ENCODE assay signal across 9 cellular contexts in genomic region chrY:2841471-2841893, GRCh38. TPM values are rescaled to one million over a fixed set of nuclear protein-coding genes. Genes with fewer than 3 reads are reported as not detected.
DNase-seq lines count a peak whose midpoint lies in the region; ATAC-seq, FAIRE-seq and TF ChIP-seq lines count a peak whose summit lies in the region.
"Had no signal": no experiment of that assay in that cellular context is flagged by ENCODE, and none has a peak within 500 bp of the region (broad histone marks: within the 10 kb centered on the region; RNA-seq: fewer than 3 reads in every experiment).

RPS4Y1 (plus strand) TSS chrY:2841602; CDS start chrY:2841625, 23 bp downstream.

- H3K4me2 ChIP-seq in HepG2 (ENCODE audit: low read depth, low read length) = peak within 1 kb of the TSS; percentile 80

- no peak for TF ChIP-seq RAD21 in HepG2 (CRISPR knock-in tag; IDR thresholded peaks at IDR 0.05)

- no peaks in the 10 kb centered on the region for H3K27me3 ChIP-seq in HepG2 (ENCODE audit: control insufficient read depth in 1 of 2, insufficient read depth in 2 of 2, low read length in 2 of 2)

- H3K4me3 Mint-ChIP-seq in activated naive CD8-positive, alpha-beta T cell = peak within 1 kb of the TSS; percentile 96

- peak within 1 kb of the TSS; percentile 76 for H3K27ac ChIP-seq in HepG2 (ENCODE audit: extremely low read length, insufficient read depth, low read length)
- H3K27ac ChIP-seq: C4-2B had no signal

- peak within 1 kb of the TSS; percentile 78 for H2AFZ ChIP-seq in HepG2 (ENCODE audit: low read length)

- DNase-seq in activated T-cell treated with anti-CD3 and anti-CD28 coated beads for 1 hour (ENCODE audit: low read depth) = peak; percentile 17
- no peak for DNase-seq in activated T-cell treated with anti-CD3 and anti-CD28 coated beads, Interleukin-2, amount 50 U/mL, for 48 hours
- peak; percentile 63 for DNase-seq in NCI-H2196 treated with DMSO at 0.1 percent for 48 hours (lab: John Stamatoyannopoulos, UW; ENCODE audit: unreplicated experiment)
- DNase-seq in HepG2 (ENCODE audit: low spot score) = peak; percentile 75
- peak; percentile 31 for DNase-seq in stromal cell of bone marrow (ENCODE audit: low read depth)
- DNase-seq in stimulated activated naive CD4-positive, alpha-beta T cell treated with Interleukin-2 at 50 U/mL for 16 hours (lab: John Stamatoyannopoulos, UW) = no peak
- no peak for DNase-seq in NCI-H748 (lab: John Stamatoyannopoulos, UW; ENCODE audit: unreplicated experiment)

- H3K9me3 Mint-ChIP-seq in activated naive CD8-positive, alpha-beta T cell (ENCODE audit: low read depth) = no peaks in the 10 kb centered on the region

- no TSS peak for BruUV-seq in HepG2 (replicated peaks; lab: Mats Ljungman, UMichigan)

- peaks cover under 1% of the 10 kb centered on the region; the same call in 1 of the 2 replicates for H4K20me1 ChIP-seq in HepG2 (ENCODE audit: insufficient read depth, low read length)

- no peak for TF ChIP-seq EP300 in HepG2 (IDR thresholded peaks at IDR 0.05; ENCODE audit: low read depth in 2 of 2, low read length in 2 of 2)
- no peak for TF ChIP-seq EP300 in HepG2 (CRISPR knock-in tag; IDR thresholded peaks at IDR 0.05; ENCODE audit: borderline replicate concordance)

- peaks cover 51% of the 10 kb centered on the region for H3K79me2 ChIP-seq in HepG2 (ENCODE audit: insufficient read depth, low read length)

- TF ChIP-seq CTCF in HepG2 (CRISPR knock-in tag; IDR thresholded peaks at IDR 0.05) = no peak

- H3K4me1 Mint-ChIP-seq in activated naive CD8-positive, alpha-beta T cell (ENCODE audit: low read depth) = peaks cover 37% of the 10 kb centered on the region

- H3K9me3 ChIP-seq in HepG2 (ENCODE audit: low read length) = no peaks in the 10 kb centered on the region

- intact Hi-C loops in HepG2 (cut with micrococcal nuclease; ENCODE audit: unreplicated experiment) = no loop called here

- peak; percentile 77 for FAIRE-seq in HepG2 (lab: Jason Lieb, UNC)

- in situ Hi-C loops in HepG2 (cut with HindIII; ENCODE audit: extremely low pct_ligation_motif_present, low pct_unique_long_range_greater_than_20kb) = no loop called here

- H3K27ac Mint-ChIP-seq in activated naive CD8-positive, alpha-beta T cell = peak within 1 kb of the TSS; percentile 95

- H3K4me3 ChIP-seq in HepG2 (replicated peaks in 1 of 3; ENCODE audit: insufficient read depth in 1 of 3, low read depth in 2 of 3, low read length in 3 of 3) = peak within 1 kb of the TSS; percentile 80 to 82 (median 82)

- TF ChIP-seq POLR2A in HepG2 (IDR thresholded peaks at IDR 0.05; ENCODE audit: insufficient read depth in 1 of 2, low read depth in 2 of 2, low read length in 2 of 2) = no peak

- peaks cover 8 to 30% of the 10 kb centered on the region in 2 experiments; a peak in 4 of 5 replicates for H3K36me3 ChIP-seq in HepG2 (replicated peaks in 1 of 2; ENCODE audit: control insufficient read depth in 1 of 2, insufficient read depth in 2 of 2, low read length in 2 of 2)

- H3K27me3 Mint-ChIP-seq in activated naive CD8-positive, alpha-beta T cell = no peaks in the 10 kb centered on the region

- H3K36me3 Mint-ChIP-seq in activated naive CD8-positive, alpha-beta T cell = peaks cover 12% of the 10 kb centered on the region

- H3K4me1 ChIP-seq in HepG2 (ENCODE audit: insufficient read depth, low read length) = peaks cover 57% of the 10 kb centered on the region

- ATAC-seq in HepG2 = peak; percentile 73

- H3K9ac ChIP-seq in HepG2 (ENCODE audit: insufficient read depth, low read depth, low read length) = peak within 1 kb of the TSS; percentile 81

- POLR2A ChIA-PET in HepG2 (lab: Yijun Ruan, JAX) = no interaction called here

- CTCF ChIA-PET in HepG2 (lab: Yijun Ruan, JAX; ENCODE audit: low intra/inter-chr PET ratio, low total read pairs) = no interaction called here

- 5% methylated on average over 5 of the region's 22 CpGs for WGBS in HepG2 (ENCODE audit: low lambda C conversion rate)

TF ChIP-seq in HepG2, 621 proteins besides CTCF, POLR2A, EP300 and RAD21 (continues in another document):
- TF ChIP-seq ZNF549 (CRISPR knock-in tag; IDR thresholded peaks at IDR 0.05) = no peak
- no peak for TF ChIP-seq HNRNPK (IDR thresholded peaks at IDR 0.05; ENCODE audit: low read depth, low read length, poor library complexity, severe bottlenecking)
- no peak for TF ChIP-seq NR0B2 (CRISPR knock-in tag; IDR thresholded peaks at IDR 0.05)
- TF ChIP-seq CREB1 (IDR thresholded peaks at IDR 0.05) = no peak
- no peak for TF ChIP-seq CREB1 (CRISPR knock-in tag; IDR thresholded peaks at IDR 0.05)
- no peak for TF ChIP-seq PHF20 (CRISPR knock-in tag; IDR thresholded peaks at IDR 0.05)
- TF ChIP-seq ZNF234 (CRISPR knock-in tag; conservative IDR thresholded peaks at IDR 0.05) = no peak
- no peak for TF ChIP-seq AHDC1 (CRISPR knock-in tag; IDR thresholded peaks at IDR 0.05; ENCODE audit: borderline replicate concordance)
- no peak for TF ChIP-seq ZNF136 (CRISPR knock-in tag; IDR thresholded peaks at IDR 0.05; ENCODE audit: low read depth)
- no peak for TF ChIP-seq ZBTB7A (CRISPR knock-in tag; IDR thresholded peaks at IDR 0.05)
- TF ChIP-seq ZFP36L2 (CRISPR knock-in tag; IDR thresholded peaks at IDR 0.05) = no peak
- TF ChIP-seq CCAR2 (optimal IDR thresholded peaks at IDR 0.05; ENCODE audit: low read depth, low read length) = no peak
- no peak for TF ChIP-seq ZBTB38 (CRISPR knock-in tag; IDR thresholded peaks at IDR 0.05)
- TF ChIP-seq NCOR1 (IDR thresholded peaks at IDR 0.05; ENCODE audit: borderline replicate concordance, low read length) = no peak
- TF ChIP-seq KAT7 (CRISPR knock-in tag; IDR thresholded peaks at IDR 0.05; ENCODE audit: borderline replicate concordance) = no peak

RNA-seq across cellular contexts. Expression of gene RPS4Y1, which starts in this region (rescaled TPM):
- 461 and 631 TPM in 2 replicates for total RNA-seq in HepG2 (2016; rRNA removed; fragmentation: Illumina TruSeq; extraction: Trizol)
- 266 and 312 TPM in 2 replicates for total RNA-seq in HepG2 (2016; cell fraction: cytosol; rRNA removed; fragmentation: Illumina TruSeq; extraction: Trizol; ENCODE audit: low read depth)
- total RNA-seq in HepG2 (2016; cell fraction: insoluble cytoplasmic fraction; rRNA removed; fragmentation: Illumina TruSeq; extraction: Trizol) = 456 and 631 TPM in 2 replicates
- 565 and 654 TPM in 2 replicates for total RNA-seq in HepG2 (2016; cell fraction: membrane; rRNA removed; fragmentation: Illumina TruSeq; extraction: Trizol)
- total RNA-seq in HepG2 (2016; cell fraction: nucleus; rRNA removed; fragmentation: Illumina TruSeq; extraction: Trizol) = 191 and 212 TPM in 2 replicates
- polyA plus RNA-seq in HepG2 (2011; rRNA removed) = 824 and 1,080 TPM in 2 replicates
- polyA plus RNA-seq in HepG2 (2011; cell fraction: cytosol; rRNA removed) = 702 and 1,083 TPM in 2 replicates
- polyA plus RNA-seq in HepG2 (2011; cell fraction: nucleus; rRNA removed) = 225 and 358 TPM in 2 replicates
- polyA plus RNA-seq in HepG2 (2012) = 618 and 716 TPM in 2 replicates
- polyA plus RNA-seq in HepG2 (2016; cell fraction: cytosol; fragmentation: Illumina TruSeq; extraction: Trizol; ENCODE audit: low read depth) = 383 and 426 TPM in 2 replicates
- 657 and 680 TPM in 2 replicates for polyA plus RNA-seq in HepG2 (2016; cell fraction: insoluble cytoplasmic fraction; fragmentation: Illumina TruSeq; extraction: Trizol; ENCODE audit: low read depth)
- 614 and 665 TPM in 2 replicates for polyA plus RNA-seq in HepG2 (2016; cell fraction: membrane; fragmentation: Illumina TruSeq; extraction: Trizol; ENCODE audit: low read depth)
- polyA plus RNA-seq in HepG2 (2016; cell fraction: nucleus; fragmentation: Illumina TruSeq; extraction: Trizol; ENCODE audit: insufficient read depth, low read depth) = 379 and 397 TPM in 2 replicates
- polyA minus RNA-seq in HepG2 (2011; rRNA and poly(A)+ RNA removed; ENCODE audit: low replicate concordance) = 222 TPM in 1 of 2 replicates, not detected in the other
- polyA minus RNA-seq in HepG2 (2011; cell fraction: cytosol; rRNA and poly(A)+ RNA removed) = 155 and 190 TPM in 2 replicates
- polyA minus RNA-seq in HepG2 (2011; cell fraction: nucleus; rRNA and poly(A)+ RNA removed) = 107 and 181 TPM in 2 replicates

Comparison
In these comparisons a context has a peak if more than half of its experiments do, and no peak if none do; other contexts are left out.
1. DNase-seq: peak in activated T-cell treated with anti-CD3 and anti-CD28 coated beads for 1 hour (single experiment), NCI-H2196 treated with DMSO at 0.1 percent for 48 hours (single experiment), HepG2 (single experiment) and stromal cell of bone marrow (single experiment); none in activated T-cell treated with anti-CD3 and anti-CD28 coated beads, Interleukin-2, amount 50 U/mL, for 48 hours (0 of 2), stimulated activated naive CD4-positive, alpha-beta T cell treated with Interleukin-2 at 50 U/mL for 16 hours (single experiment) and NCI-H748 (single experiment).